ENCODE assay signal across 25 cellular contexts in genomic region chr16:6892961-6893360, GRCh38.
"Had no signal": no experiment of that assay in that cellular context is flagged by ENCODE, and none has a peak within 500 bp of the region (broad histone marks: within the 10 kb centered on the region; RNA-seq: fewer than 3 reads in every experiment).

No MANE protein-coding gene starts in this region.

- H3K4me1 ChIP-seq: left lung, lower lobe of right lung, pancreas, prostate gland, right atrium auricular region, stomach, tibial artery had no signal

- H3K36me3 ChIP-seq: left lung, lower lobe of right lung, pancreas, prostate gland, right atrium auricular region, stomach, tibial artery had no signal

- H3K4me1 Mint-ChIP-seq: stimulated activated naive B cell treated with anti-CD40 and anti-IgM and Interleukin-4, amounts not matched to agents 10 μg/mL and 1 μg/mL and 100 μg/mL, for 72 hours had no signal

- H3K27me3 ChIP-seq: left lung, pancreas, right atrium auricular region, stomach, tibial artery had no signal

- H3K36me3 Mint-ChIP-seq: activated naive CD8-positive, alpha-beta T cell; natural killer cell treated with Interleukin-12 subunit alpha and Interleukin-12 subunit beta and Interleukin-15 and Interleukin-18, amount 100 ng/mL, for 72 hours; stimulated activated naive B cell treated with anti-CD40 and anti-IgM and Interleukin-4, amounts not matched to agents 10 μg/mL and 1 μg/mL and 100 μg/mL, for 72 hours had no signal

- ATAC-seq: left lung; lower lobe of right lung; mucosa of descending colon; natural killer cell treated with Interleukin-12 subunit alpha and Interleukin-12 subunit beta and Interleukin-15 and Interleukin-18, amount 100 ng/mL, for 72 hours; pancreas; stimulated activated naive B cell treated with anti-CD40 and anti-IgM and Interleukin-4, amounts not matched to agents 10 μg/mL and 1 μg/mL and 100 μg/mL, for 72 hours had no signal

- H3K4me3 ChIP-seq: left lung, lower lobe of right lung, mucosa of descending colon, pancreas, prostate gland, right atrium auricular region, smooth muscle cell, stomach, tibial artery had no signal

- H3K9me3 ChIP-seq: left lung, lower lobe of right lung, mucosa of descending colon, pancreas, prostate gland, right atrium auricular region, stomach, tibial artery had no signal

- DNase-seq: activated CD4-positive, alpha-beta T cell treated with anti-CD3 and anti-CD28 coated beads for 4 hours; activated CD4-positive, alpha-beta T cell treated with anti-CD3 and anti-CD28 coated beads, Interleukin-2, amount 50 U/mL, for 48 hours; activated CD8-positive, alpha-beta memory T cell treated with anti-CD3 and anti-CD28 coated beads for 24 hours; activated effector memory CD4-positive, alpha-beta T cell treated with Interleukin-2 at 50 U/mL for 16 hours; activated naive CD4-positive, alpha-beta T cell treated with Interleukin-2 at 50 U/mL for 16 hours; anterior cingulate cortex; effector CD8-positive, alpha-beta T cell; glutamatergic neuron; left lung; lower lobe of right lung; mesenchymal stem cell; mucosa of descending colon; nucleus accumbens; pancreas; stimulated activated CD4-positive, alpha-beta T cell treated with anti-CD3 and anti-CD28 coated beads, Interleukin-1b, Interleukin-23, amount 100 ng/mL, for 48 hours; stimulated activated naive B cell treated with anti-CD40 and anti-IgM and Interleukin-4, amounts not matched to agents 10 μg/mL and 1 μg/mL and 100 μg/mL, for 72 hours; stomach; tibial artery had no signal

- H3K4me3 Mint-ChIP-seq: activated naive CD8-positive, alpha-beta T cell; natural killer cell treated with Interleukin-12 subunit alpha and Interleukin-12 subunit beta and Interleukin-15 and Interleukin-18, amount 100 ng/mL, for 72 hours; stimulated activated naive B cell treated with anti-CD40 and anti-IgM and Interleukin-4, amounts not matched to agents 10 μg/mL and 1 μg/mL and 100 μg/mL, for 72 hours had no signal

- H3K27me3 Mint-ChIP-seq: activated naive CD8-positive, alpha-beta T cell had no signal

- H3K4me2 ChIP-seq: smooth muscle cell had no signal

- H3K27ac Mint-ChIP-seq: activated naive CD8-positive, alpha-beta T cell; natural killer cell treated with Interleukin-12 subunit alpha and Interleukin-12 subunit beta and Interleukin-15 and Interleukin-18, amount 100 ng/mL, for 72 hours; stimulated activated naive B cell treated with anti-CD40 and anti-IgM and Interleukin-4, amounts not matched to agents 10 μg/mL and 1 μg/mL and 100 μg/mL, for 72 hours had no signal

- H3K27ac ChIP-seq: epithelial cell of prostate, left lung, lower lobe of right lung, pancreas, prostate gland, right atrium auricular region, stomach, tibial artery, VCaP had no signal
